Comparison of ENCODE assay signal across 32 cellular contexts in the genomic region with DNA sequence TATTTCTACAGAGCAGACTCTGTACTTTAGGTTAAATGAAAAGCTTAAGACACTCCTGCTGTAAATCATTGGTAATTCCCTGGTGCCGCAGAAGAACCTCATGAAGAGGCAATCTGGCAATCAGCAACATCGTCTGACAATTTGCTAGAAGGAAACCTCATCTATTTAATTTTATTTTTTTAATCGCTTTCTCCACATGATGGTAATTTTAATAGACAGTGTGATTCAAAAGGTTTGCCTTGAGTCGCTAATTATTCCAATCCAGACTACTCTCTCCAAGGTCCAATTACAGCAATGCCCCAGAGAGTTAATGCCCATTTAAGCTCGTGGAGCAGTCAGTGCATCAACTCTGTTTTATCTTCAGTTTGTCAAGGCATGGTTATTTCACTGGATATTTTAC.
"Had no signal": no experiment of that assay in that cellular context is flagged by ENCODE, and none has a peak within 500 bp of the region (broad histone marks: within the 10 kb centered on the region; RNA-seq: fewer than 3 reads in every experiment).

No MANE protein-coding gene starts in this region.

- H3K27ac ChIP-seq: brain microvascular endothelial cell, KMS-11, PC-9, RWPE1 had no signal

- ATAC-seq: activated CD8-positive, alpha-beta T cell treated with anti-CD3 and anti-CD28 coated beads for 36 hours; activated T-cell treated with anti-CD3 and anti-CD28 coated beads, Interleukin-2, amount 50 U/mL, for 72 hours; activated T-helper 17 cell treated with anti-CD3 and anti-CD28 coated beads, Interleukin-2, amount 50 U/mL, for 72 hours; Right ventricle myocardium inferior had no signal

- H3K4me2 ChIP-seq: KMS-11, PC-9 had no signal

- H2AFZ ChIP-seq: PC-9 had no signal

- DNase-seq: activated CD4-positive, alpha-beta T cell treated with anti-CD3 and anti-CD28 coated beads, Interleukin-2, amount 10 ng/mL, durations not matched to agents 24 days and 14 days; activated CD4-positive, alpha-beta T cell treated with anti-CD3 and anti-CD28 coated beads, Interleukin-2, amount 50 U/mL, for 4 hours; activated CD8-positive, alpha-beta T cell treated with anti-CD3 and anti-CD28 coated beads for 36 hours; activated effector memory CD4-positive, alpha-beta T cell treated with anti-CD3 and anti-CD28 coated beads, Interleukin-2, amount 50 U/mL, for 16 hours; activated naive CD4-positive, alpha-beta T cell; activated naive CD4-positive, alpha-beta T cell treated with anti-CD3 and anti-CD28 coated beads, Interleukin-2, amount 50 U/mL, for 16 hours; activated naive CD8-positive, alpha-beta T cell treated with anti-CD3 and anti-CD28 coated beads for 36 hours; activated T-cell treated with anti-CD3 and anti-CD28 coated beads, Interleukin-2, amount 50 U/mL, for 1 hour; activated T-cell treated with anti-CD3 and anti-CD28 coated beads, Interleukin-2, amount 50 U/mL, for 72 hours; amniotic stem cell; aorta; brain microvascular endothelial cell; central memory CD4-positive, alpha-beta T cell; MM.1S; MV-4-11; NCI-H1092; NCI-H187 treated with DMSO at 0.1 percent for 48 hours; NCI-H2081; NCI-H2171; NCI-H510A; NCI-H526; NCI-H774; PC-9; SIG-M5; SW 1271; T-helper 1 cell; T-helper 2 cell; T-helper 9 cell had no signal

- H3K36me3 ChIP-seq: brain microvascular endothelial cell had no signal

- H3K4me3 ChIP-seq: PC-9 had no signal

- H3K27me3 ChIP-seq: brain microvascular endothelial cell had no signal
